Comparison of ENCODE assay signal across 9 cellular contexts in genomic region chr5:170809551-170809950, GRCh38. TPM values are rescaled to one million over a fixed set of nuclear protein-coding genes. Genes with fewer than 3 reads are reported as not detected.
DNase-seq lines count a peak whose midpoint lies in the region; ATAC-seq and TF ChIP-seq lines count a peak whose summit lies in the region.
"Had no signal": no experiment of that assay in that cellular context is flagged by ENCODE, and none has a peak within 500 bp of the region (broad histone marks: within the 10 kb centered on the region; RNA-seq: fewer than 3 reads in every experiment).

No MANE protein-coding gene starts in this region.

- WGBS in transverse colon (ENCODE audit: low coverage in 1 of 2), 2 donors: 6 to 57% methylated on average over 2 to 7 of the region's 7 CpGs

- no peaks in the 10 kb centered on the region for H3K9me3 ChIP-seq in transverse colon

- peak; percentile 29 for DNase-seq in AG08396 (ENCODE audit: low spot score)
- peak; percentile 59 for DNase-seq in H7
- peak; percentile 60 for DNase-seq in RKO (ENCODE audit: low spot score)
- DNase-seq in globus pallidus (ENCODE audit: low spot score): peak; percentile 43
- peak; percentile 8 for DNase-seq in transverse colon
- DNase-seq in MV-4-11 (lab: John Stamatoyannopoulos, UW): no peak
- DNase-seq in T1000 (lab: John Stamatoyannopoulos, UW): no peak
- DNase-seq: activated naive CD8-positive, alpha-beta T cell treated with anti-CD3 and anti-CD28 coated beads, Interleukin-2, amount 10 ng/mL, durations not matched to agents 7 days and 5 days had no signal

- H3K4me3 ChIP-seq in H7 (ENCODE audit: insufficient read depth, low read depth, low read length) (no peak overlapping the region), transverse colon (no peak overlapping the region)

- H3K36me3 ChIP-seq in H7 (replicated peaks; ENCODE audit: control insufficient read depth, insufficient read depth, low read length): no peaks in the 10 kb centered on the region
- H3K36me3 ChIP-seq in transverse colon: no peaks in the 10 kb centered on the region

- no peak for TF ChIP-seq POLR2A in transverse colon (IDR thresholded peaks at IDR 0.05)

- H3K27me3 ChIP-seq in H7 (ENCODE audit: control insufficient read depth, insufficient read depth, low read length) (no peaks in the 10 kb centered on the region), transverse colon (no peaks in the 10 kb centered on the region)

- in situ Hi-C loops in transverse colon (cut with MboI; ENCODE audit: low pct_ligation_motif_present in 1 of 4, low pct_unique_long_range_greater_than_20kb in 1 of 4, low sequenced_read_pairs in 3 of 4): loop anchor here in 2 of 4 donors (25.0 kb wide), 1 partner anchor 528 kb away; no protein-coding TSS in a partner anchor

- no peak for ATAC-seq in HG03469 (IDR thresholded peaks at IDR 0.05; ENCODE audit: unreplicated experiment)

- peak in 4 of 5 experiments; percentile 26 to 36 (median 32) for TF ChIP-seq CTCF in transverse colon (IDR thresholded peaks at IDR 0.05)

- no peak overlapping the region for H3K27ac ChIP-seq in transverse colon

- H3K4me1 ChIP-seq in transverse colon: no peaks in the 10 kb centered on the region

- intact Hi-C loops in transverse colon (cut with DNase I; ENCODE audit: low total_unique reads): no loop called here

- no peak for TF ChIP-seq EP300 in transverse colon (IDR thresholded peaks at IDR 0.05; ENCODE audit: low read depth)

RNA-seq across cellular contexts. Expression of gene GABRP, which starts 26.0 kb away (rescaled TPM):
- 2.1 and 2.2 TPM in 2 replicates for total RNA-seq in H7 (2014; rRNA removed; shearing (Covaris generic))
- total RNA-seq in transverse colon: under 1 TPM in 1 of 4 donors, not detected in 3; 0.32 TPM
- total RNA-seq: activated naive CD8-positive, alpha-beta T cell treated with anti-CD3 and anti-CD28 coated beads, Interleukin-2, amount 10 ng/mL, durations not matched to agents 7 days and 5 days had no signal

RNA-seq across cellular contexts. Expression of gene RANBP17, which starts 52.3 kb away (rescaled TPM):
- total RNA-seq in H7 (2014; rRNA removed; shearing (Covaris generic)): 6.4 and 11.6 TPM in 2 replicates
- 10 to 100 TPM; 10.2 to 13.8 (median 10.9) TPM for total RNA-seq in transverse colon

Comparison
In these comparisons a context has a peak if more than half of its experiments do, and no peak if none do; other contexts are left out.
1. DNase-seq: peak in AG08396 (single experiment), H7 (single experiment), RKO (single experiment), globus pallidus (single experiment) and transverse colon (single experiment); none in MV-4-11 (single experiment) and T1000 (single experiment).